ENCODE assay signal across 18 cellular contexts in the genomic region with DNA sequence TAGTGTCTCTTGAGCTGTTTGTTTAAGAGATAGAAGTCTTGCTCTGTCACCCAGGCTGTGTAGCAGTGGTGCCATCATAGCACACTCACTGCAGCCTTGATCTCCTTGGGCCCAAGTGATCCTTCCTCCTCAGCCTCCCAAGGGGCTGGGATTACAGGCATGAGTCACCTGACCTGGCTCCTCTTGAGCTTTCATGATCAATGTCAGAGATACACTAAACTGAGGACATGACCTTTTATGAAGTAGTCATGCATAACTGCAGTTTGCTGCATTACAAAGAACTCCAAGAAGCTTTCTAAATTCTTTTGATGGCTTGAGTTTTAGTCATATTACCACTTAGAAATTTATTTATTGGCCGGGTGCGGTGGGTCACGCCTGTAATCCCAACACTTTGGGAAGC.
DNase-seq lines count a peak whose midpoint lies in the region; ATAC-seq, FAIRE-seq and TF ChIP-seq lines count a peak whose summit lies in the region.
"Had no signal": no experiment of that assay in that cellular context is flagged by ENCODE, and none has a peak within 500 bp of the region (broad histone marks: within the 10 kb centered on the region; RNA-seq: fewer than 3 reads in every experiment).

No MANE protein-coding gene starts in this region.

- H3K4me3 ChIP-seq in astrocyte (ENCODE audit: insufficient read depth, low read depth, low read length) (no peak overlapping the region), kidney epithelial cell (ENCODE audit: low read depth, low read length) (no peak overlapping the region), transverse colon (no peak overlapping the region)
- H3K4me3 ChIP-seq: breast epithelium, prostate gland, tibial artery had no signal

- H2AFZ ChIP-seq in astrocyte (ENCODE audit: low read depth, low read length), result no peak overlapping the region

- H3K36me3 Mint-ChIP-seq in HFFc6 (ENCODE audit: low read depth) (peaks cover 4% of the 10 kb centered on the region; the same call in 1 of the 2 replicates), astrocyte (ENCODE audit: low read depth, unreplicated experiment) (no peaks in the 10 kb centered on the region)
- H3K36me3 Mint-ChIP-seq in CD4-positive, alpha-beta T cell (ENCODE audit: low read depth), result peaks cover 3% of the 10 kb centered on the region

- in situ Hi-C loops in transverse colon (cut with MboI; ENCODE audit: low pct_ligation_motif_present in 1 of 4, low pct_unique_long_range_greater_than_20kb in 1 of 4, low sequenced_read_pairs in 3 of 4), result loop anchor here in 2 of 4 donors (10.0 to 25.0 kb wide), 2 partner anchors 151 to 153 kb away; a partner anchor contains a TSS

- H3K9me3 ChIP-seq in astrocyte (ENCODE audit: insufficient read depth, low read depth, low read length) (no peaks in the 10 kb centered on the region), transverse colon (no peaks in the 10 kb centered on the region)
- no peaks in the 10 kb centered on the region for H3K9me3 ChIP-seq in CD4-positive, alpha-beta T cell (ENCODE audit: control insufficient read depth, low read length)
- H3K9me3 ChIP-seq: breast epithelium, prostate gland, tibial artery had no signal

- H3K27me3 ChIP-seq in astrocyte (ENCODE audit: insufficient read depth, low read length) (no peaks in the 10 kb centered on the region), kidney epithelial cell (ENCODE audit: control insufficient read depth, insufficient read depth, low read length) (no peaks in the 10 kb centered on the region), transverse colon (no peaks in the 10 kb centered on the region)
- no peaks in the 10 kb centered on the region for H3K27me3 ChIP-seq in CD4-positive, alpha-beta T cell (ENCODE audit: control insufficient read depth, insufficient read depth, low read length)
- H3K27me3 ChIP-seq: breast epithelium, tibial artery had no signal

- H3K4me2 ChIP-seq in astrocyte (ENCODE audit: low read length), result no peak overlapping the region

- no peaks in the 10 kb centered on the region for H3K27me3 Mint-ChIP-seq in HFFc6 (ENCODE audit: insufficient read depth)
- no peaks in the 10 kb centered on the region for H3K27me3 Mint-ChIP-seq in astrocyte (ENCODE audit: low read depth, unreplicated experiment)
- H3K27me3 Mint-ChIP-seq in CD4-positive, alpha-beta T cell, result no peaks in the 10 kb centered on the region
- H3K27me3 Mint-ChIP-seq: activated CD4-positive, alpha-beta memory T cell treated with anti-CD3 and anti-CD28 coated beads, Interleukin-2, amount 10 ng/mL, durations not matched to agents 7 days and 5 days; effector memory CD8-positive, alpha-beta T cell had no signal

- H3K27ac Mint-ChIP-seq in HFFc6, result peak overlapping the region; percentile 52; the same call in 1 of the 2 replicates
- no peak overlapping the region for H3K27ac Mint-ChIP-seq in astrocyte (ENCODE audit: unreplicated experiment)
- H3K27ac Mint-ChIP-seq in CD4-positive, alpha-beta T cell, result no peak overlapping the region
- H3K27ac Mint-ChIP-seq: activated CD4-positive, alpha-beta memory T cell treated with anti-CD3 and anti-CD28 coated beads, Interleukin-2, amount 10 ng/mL, durations not matched to agents 7 days and 5 days; effector memory CD8-positive, alpha-beta T cell had no signal

- H3K4me1 ChIP-seq in astrocyte (ENCODE audit: insufficient read depth, low read length) (no peaks in the 10 kb centered on the region), transverse colon (no peaks in the 10 kb centered on the region)
- H3K4me1 ChIP-seq: breast epithelium, prostate gland, tibial artery had no signal

- no peaks in the 10 kb centered on the region for H4K20me1 ChIP-seq in astrocyte (ENCODE audit: insufficient read depth, low read length)

- no peak overlapping the region for H3K9ac ChIP-seq in astrocyte (ENCODE audit: low read length)

- no peaks in the 10 kb centered on the region for H3K36me3 ChIP-seq in astrocyte (ENCODE audit: insufficient read depth, low read length)
- H3K36me3 ChIP-seq in kidney epithelial cell (ENCODE audit: control insufficient read depth, insufficient read depth, low read length), result no peaks in the 10 kb centered on the region
- H3K36me3 ChIP-seq in transverse colon, result no peaks in the 10 kb centered on the region
- H3K36me3 ChIP-seq: breast epithelium, prostate gland had no signal

- no peak for FAIRE-seq in astrocyte (lab: Jason Lieb, UNC)

- intact Hi-C loops in transverse colon (cut with DNase I; ENCODE audit: low total_unique reads), result no loop called here
- intact Hi-C loops in CD4-positive, alpha-beta T cell (cut with DNase I, micrococcal nuclease), result no loop called here

- no peak for TF ChIP-seq EP300 in transverse colon (IDR thresholded peaks at IDR 0.05; ENCODE audit: low read depth)

- POLR2A ChIA-PET in CD4-positive, alpha-beta T cell (lab: Charles Lee), result no interaction called here

- no peak overlapping the region for H3K4me3 Mint-ChIP-seq in HFFc6
- H3K4me3 Mint-ChIP-seq in astrocyte (ENCODE audit: unreplicated experiment), result no peak overlapping the region
- no peak overlapping the region for H3K4me3 Mint-ChIP-seq in CD4-positive, alpha-beta T cell
- H3K4me3 Mint-ChIP-seq: activated CD4-positive, alpha-beta memory T cell treated with anti-CD3 and anti-CD28 coated beads, Interleukin-2, amount 10 ng/mL, durations not matched to agents 7 days and 5 days; effector memory CD8-positive, alpha-beta T cell had no signal

- H3K27ac ChIP-seq in astrocyte (ENCODE audit: low read depth, low read length), result no peak overlapping the region
- no peak overlapping the region for H3K27ac ChIP-seq in transverse colon
- H3K27ac ChIP-seq in CD4-positive, alpha-beta T cell (ENCODE audit: low read depth, low read length), result no peak overlapping the region
- H3K27ac ChIP-seq: breast epithelium, prostate gland, tibial artery had no signal

- H3K9me3 Mint-ChIP-seq in HFFc6, result no peaks in the 10 kb centered on the region
- no peaks in the 10 kb centered on the region for H3K9me3 Mint-ChIP-seq in astrocyte (ENCODE audit: unreplicated experiment)
- H3K9me3 Mint-ChIP-seq in CD4-positive, alpha-beta T cell, result no peaks in the 10 kb centered on the region
- H3K9me3 Mint-ChIP-seq: activated CD4-positive, alpha-beta memory T cell treated with anti-CD3 and anti-CD28 coated beads, Interleukin-2, amount 10 ng/mL, durations not matched to agents 7 days and 5 days; effector memory CD8-positive, alpha-beta T cell had no signal

- WGBS in transverse colon (ENCODE audit: low coverage in 1 of 2), 2 donors, result 99 to 100% methylated on average over 3 of the region's 3 CpGs

- peak; percentile 18 for DNase-seq in AG20443 (ENCODE audit: low spot score)
- DNase-seq in HFFc6, result peak; percentile 40
- peak; percentile 65 for DNase-seq in astrocyte (ENCODE audit: low read depth)
- peak; percentile 2 for DNase-seq in kidney epithelial cell (ENCODE audit: low read depth)
- no peak for DNase-seq in GOT3 (lab: John Stamatoyannopoulos, UW)
- no peak for DNase-seq in transverse colon
- no peak for DNase-seq in omental fat pad (ENCODE audit: low spot score)
- no peak for DNase-seq in CD4-positive, alpha-beta T cell
- DNase-seq: activated CD4-positive, alpha-beta memory T cell treated with anti-CD3 and anti-CD28 coated beads, Interleukin-2, amount 10 ng/mL, durations not matched to agents 7 days and 5 days; effector memory CD8-positive, alpha-beta T cell; NCI-H1694 treated with DMSO at 0.1 percent for 48 hours; NCI-H748 treated with DMSO at 0.1 percent for 48 hours; stimulated activated CD4-positive, alpha-beta T cell treated with anti-CD3 and anti-CD28 coated beads, Interleukin-1b, Interleukin-23, amount 100 ng/mL, for 48 hours; T-helper 9 cell; tibial artery had no signal

- no peaks in the 10 kb centered on the region for H3K79me2 ChIP-seq in astrocyte (ENCODE audit: insufficient read depth, low read length)

- no peak for ATAC-seq in omental fat pad (ENCODE audit: low FRiP score)
- no peak for ATAC-seq in CD4-positive, alpha-beta T cell (ENCODE audit: poor library complexity)
- ATAC-seq: effector memory CD8-positive, alpha-beta T cell; Right ventricle myocardium inferior had no signal

- CTCF ChIA-PET in CD4-positive, alpha-beta T cell (lab: Charles Lee), result no interaction called here

- H3K4me1 Mint-ChIP-seq in HFFc6 (ENCODE audit: low read depth) (peaks cover 8% of the 10 kb centered on the region), astrocyte (ENCODE audit: low read depth, unreplicated experiment) (no peaks in the 10 kb centered on the region)
- no peaks in the 10 kb centered on the region for H3K4me1 Mint-ChIP-seq in CD4-positive, alpha-beta T cell (ENCODE audit: low read depth)
- H3K4me1 Mint-ChIP-seq: activated CD4-positive, alpha-beta memory T cell treated with anti-CD3 and anti-CD28 coated beads, Interleukin-2, amount 10 ng/mL, durations not matched to agents 7 days and 5 days had no signal

- no peak for TF ChIP-seq CTCF in HFFc6 (IDR thresholded peaks at IDR 0.05)
- TF ChIP-seq CTCF in astrocyte (IDR thresholded peaks at IDR 0.05; ENCODE audit: insufficient read depth, low read depth, low read length), result no peak
- TF ChIP-seq CTCF in kidney epithelial cell (IDR thresholded peaks at IDR 0.05; ENCODE audit: insufficient read depth, low read length, poor library complexity, severe bottlenecking), result no peak
- no peak for TF ChIP-seq CTCF in transverse colon (IDR thresholded peaks at IDR 0.05)
- no peak for TF ChIP-seq CTCF in omental fat pad (IDR thresholded peaks at IDR 0.05)
- no peak for TF ChIP-seq CTCF in CD4-positive, alpha-beta T cell (IDR thresholded peaks at IDR 0.05)

- no peak for TF ChIP-seq POLR2A in transverse colon (IDR thresholded peaks at IDR 0.05)

Comparison
In these comparisons a context has a peak if more than half of its experiments do, and no peak if none do; other contexts are left out.
1. DNase-seq: peak in AG20443 (single experiment), HFFc6 (single experiment), astrocyte (single experiment) and kidney epithelial cell (single experiment); none in GOT3 (single experiment), transverse colon (single experiment), omental fat pad (single experiment) and CD4-positive, alpha-beta T cell (0 of 10).